Comparison of ENCODE assay signal across 17 cellular contexts in the genomic region with DNA sequence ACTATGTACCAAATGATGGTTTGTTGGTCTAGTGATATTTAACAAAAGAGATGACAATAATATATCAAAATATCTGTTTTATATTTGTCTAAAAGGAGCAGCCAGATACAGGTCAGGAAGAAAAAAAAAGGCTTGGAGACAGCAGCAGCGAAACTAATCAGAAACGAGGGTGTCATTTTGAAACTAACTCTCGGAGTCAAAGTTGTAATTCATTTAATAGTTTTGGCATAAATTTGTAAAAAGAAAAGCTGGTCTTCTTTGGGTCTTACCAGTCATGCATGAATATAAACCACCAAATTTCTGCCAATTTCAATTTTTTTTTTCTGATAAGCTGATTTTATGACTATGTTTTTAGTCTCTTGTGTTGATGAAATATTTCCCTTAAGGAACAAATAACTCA. TPM values are rescaled to one million over a fixed set of nuclear protein-coding genes. Genes with fewer than 3 reads are reported as not detected.
DNase-seq lines count a peak whose midpoint lies in the region; ATAC-seq lines count a peak whose summit lies in the region.
"Had no signal": no experiment of that assay in that cellular context is flagged by ENCODE, and none has a peak within 500 bp of the region (broad histone marks: within the 10 kb centered on the region; RNA-seq: fewer than 3 reads in every experiment).

No MANE protein-coding gene starts in this region.

- H3K9ac ChIP-seq in Karpas-422 (ENCODE audit: low read length), result no peak overlapping the region

- no peaks in the 10 kb centered on the region for H3K27me3 ChIP-seq in CD4-positive, CD25-positive, alpha-beta regulatory T cell (ENCODE audit: control insufficient read depth, insufficient read depth, low read length)
- no peaks in the 10 kb centered on the region for H3K27me3 ChIP-seq in CD4-positive, alpha-beta memory T cell (ENCODE audit: insufficient read depth, low read length)
- H3K27me3 ChIP-seq in Karpas-422 (ENCODE audit: low read length), result no peaks in the 10 kb centered on the region
- H3K27me3 ChIP-seq: tibial nerve had no signal

- peak in 1 of 3 donors; percentile 39 for DNase-seq in CD4-positive, CD25-positive, alpha-beta regulatory T cell
- DNase-seq in CD4-positive, alpha-beta memory T cell, result no peak
- DNase-seq in Karpas-422 (no peak), ACHN (no peak), NCI-H1092 treated with DMSO at 0.1 percent for 48 hours (lab: John Stamatoyannopoulos, UW) (no peak)
- DNase-seq: activated naive CD4-positive, alpha-beta T cell treated with Interleukin-2 at 50 U/mL for 16 hours; AML-193; EL; left colon; NCI-H748 treated with DMSO at 0.1 percent for 48 hours; SIG-M5 had no signal

- POLR2A ChIA-PET in CD4-positive, alpha-beta memory T cell (lab: Charles Lee; ENCODE audit: partially characterized antibody), result no interaction called here

- CTCF ChIA-PET in CD4-positive, alpha-beta memory T cell (lab: Charles Lee; ENCODE audit: partially characterized antibody), result interaction anchor here (0.8 to 1.5 kb wide), 3 partner anchors 11 to 24 kb away, joined by 3 read pairs; no protein-coding TSS in a partner anchor

- peaks cover 32% of the 10 kb centered on the region for H3K4me1 ChIP-seq in CD4-positive, CD25-positive, alpha-beta regulatory T cell (ENCODE audit: control insufficient read depth, insufficient read depth, low read length, poor library complexity, severe bottlenecking)
- peaks cover 60% of the 10 kb centered on the region for H3K4me1 ChIP-seq in CD4-positive, alpha-beta memory T cell (ENCODE audit: insufficient read depth, low read length)
- H3K4me1 ChIP-seq in Karpas-422 (ENCODE audit: low read length), result peaks cover 49% of the 10 kb centered on the region

- peaks cover 39 to 70% (median 52%) of the 10 kb centered on the region in 4 donors for H3K4me1 Mint-ChIP-seq in CD4-positive, CD25-positive, alpha-beta regulatory T cell
- peaks cover 34 to 57% (median 44%) of the 10 kb centered on the region in 4 donors for H3K4me1 Mint-ChIP-seq in CD4-positive, alpha-beta memory T cell
- H3K4me1 Mint-ChIP-seq: nephron had no signal

- H3K4me2 ChIP-seq in Karpas-422 (ENCODE audit: low read depth, low read length, poor library complexity, severe bottlenecking), result peak overlapping the region; percentile 15

- H3K36me3 ChIP-seq in CD4-positive, CD25-positive, alpha-beta regulatory T cell (ENCODE audit: control insufficient read depth, insufficient read depth, low read length), result peaks cover 50% of the 10 kb centered on the region
- H3K36me3 ChIP-seq in CD4-positive, alpha-beta memory T cell (ENCODE audit: insufficient read depth, low read length), result peaks cover 37% of the 10 kb centered on the region
- H3K36me3 ChIP-seq in Karpas-422 (ENCODE audit: insufficient read depth, low read length), result peaks cover 86% of the 10 kb centered on the region

- H3K27me3 Mint-ChIP-seq in CD4-positive, CD25-positive, alpha-beta regulatory T cell, result no peaks in the 10 kb centered on the region
- H3K27me3 Mint-ChIP-seq in CD4-positive, alpha-beta memory T cell, result no peaks in the 10 kb centered on the region
- H3K27me3 Mint-ChIP-seq: IgD-negative memory B cell had no signal

- no peak overlapping the region for H2AFZ ChIP-seq in Karpas-422 (ENCODE audit: low read length)

- peak overlapping the region in 1 of 3 donors; percentile 83 for H3K27ac Mint-ChIP-seq in CD4-positive, CD25-positive, alpha-beta regulatory T cell
- peak overlapping the region in 6 of 7 donors; percentile 1 to 76 (median 57) for H3K27ac Mint-ChIP-seq in CD4-positive, alpha-beta memory T cell
- H3K27ac Mint-ChIP-seq: nephron had no signal

- H3K9me2 ChIP-seq in Karpas-422 (replicated peaks; ENCODE audit: insufficient read depth, low read length), result no peaks in the 10 kb centered on the region

- no peak for ATAC-seq in CD4-positive, CD25-positive, alpha-beta regulatory T cell (ENCODE audit: low read depth in 2 of 2)
- ATAC-seq in GM19463 (IDR thresholded peaks at IDR 0.05; ENCODE audit: unreplicated experiment), result peak; percentile 24
- ATAC-seq in HG03565 (IDR thresholded peaks at IDR 0.05; ENCODE audit: unreplicated experiment), result no peak
- ATAC-seq: left colon had no signal

- H3K27ac ChIP-seq in CD4-positive, CD25-positive, alpha-beta regulatory T cell (ENCODE audit: insufficient read depth, low read length, poor library complexity, severe bottlenecking), result peak overlapping the region; percentile 2
- no peak overlapping the region for H3K27ac ChIP-seq in CD4-positive, alpha-beta memory T cell (ENCODE audit: low read depth, low read length)
- peak overlapping the region; percentile 39; the same call in 1 of the 2 replicates for H3K27ac ChIP-seq in Karpas-422 (ENCODE audit: low read length)
- H3K27ac ChIP-seq: HL-60, tibial nerve had no signal

- peak overlapping the region; percentile 28 for H3K4me3 ChIP-seq in CD4-positive, CD25-positive, alpha-beta regulatory T cell (ENCODE audit: low read depth, low read length)
- H3K4me3 ChIP-seq in CD4-positive, alpha-beta memory T cell (ENCODE audit: low read length in 2 of 2), result no peak overlapping the region
- no peak overlapping the region for H3K4me3 ChIP-seq in Karpas-422 (ENCODE audit: low read length)
- H3K4me3 ChIP-seq: tibial nerve had no signal

- no peak overlapping the region for H3K4me3 Mint-ChIP-seq in CD4-positive, CD25-positive, alpha-beta regulatory T cell
- peak overlapping the region in 1 of 8 donors; percentile 4 for H3K4me3 Mint-ChIP-seq in CD4-positive, alpha-beta memory T cell
- H3K4me3 Mint-ChIP-seq: nephron had no signal

- H3K36me3 Mint-ChIP-seq in CD4-positive, CD25-positive, alpha-beta regulatory T cell, result peaks cover 33% of the 10 kb centered on the region
- peaks cover 21 to 78% of the 10 kb centered on the region in 2 donors for H3K36me3 Mint-ChIP-seq in CD4-positive, alpha-beta memory T cell

- peaks cover 98% of the 10 kb centered on the region for H3K79me2 ChIP-seq in Karpas-422 (ENCODE audit: low read length)

- no peaks in the 10 kb centered on the region for H3K9me3 ChIP-seq in CD4-positive, CD25-positive, alpha-beta regulatory T cell (ENCODE audit: control insufficient read depth in 2 of 2, low read length in 2 of 2)
- H3K9me3 ChIP-seq in CD4-positive, alpha-beta memory T cell (ENCODE audit: control insufficient read depth in 1 of 2, low read length in 2 of 2), result no peaks in the 10 kb centered on the region
- H3K9me3 ChIP-seq in Karpas-422 (ENCODE audit: low read length), result no peaks in the 10 kb centered on the region
- H3K9me3 ChIP-seq: tibial nerve had no signal

- peaks cover 3% of the 10 kb centered on the region; the same call in 1 of the 2 replicates for H4K20me1 ChIP-seq in Karpas-422 (ENCODE audit: insufficient read depth, low read depth, low read length)

- intact Hi-C loops in CD4-positive, alpha-beta memory T cell (cut with micrococcal nuclease), result no loop called here

- no peaks in the 10 kb centered on the region for H3K9me3 Mint-ChIP-seq in CD4-positive, CD25-positive, alpha-beta regulatory T cell
- H3K9me3 Mint-ChIP-seq in CD4-positive, alpha-beta memory T cell, result no peaks in the 10 kb centered on the region
- H3K9me3 Mint-ChIP-seq: IgD-negative memory B cell, nephron had no signal

- in situ Hi-C loops in ACHN (cut with HindIII; ENCODE audit: low pct_ligation_motif_present, low pct_unique_long_range_greater_than_20kb, low sequenced_read_pairs), result no loop called here

RNA-seq across cellular contexts. Expression of a gene that starts 25.5 kb away (rescaled TPM):
- 36.5 TPM for total RNA-seq in CD4-positive, CD25-positive, alpha-beta regulatory T cell
- 10 to 100 TPM; 25.5 to 36.3 (median 29.9) TPM for polyA plus RNA-seq in CD4-positive, CD25-positive, alpha-beta regulatory T cell
- total RNA-seq in CD4-positive, alpha-beta memory T cell, result 10 to 100 TPM; 67.6 to 71.3 TPM
- 10 to 100 TPM; 24.8 to 34.0 TPM for polyA plus RNA-seq in CD4-positive, alpha-beta memory T cell
- total RNA-seq in Karpas-422 (2014; rRNA removed; shearing (Covaris generic); ENCODE audit: low replicate concordance), result 42.5 and 77.1 TPM in 2 replicates

RNA-seq across cellular contexts. Expression of a gene that starts 26.0 kb away (rescaled TPM):
- total RNA-seq in CD4-positive, CD25-positive, alpha-beta regulatory T cell, result 194 TPM
- 10 to 100 TPM; 30.4 to 55.4 (median 49.3) TPM for polyA plus RNA-seq in CD4-positive, CD25-positive, alpha-beta regulatory T cell
- total RNA-seq in CD4-positive, alpha-beta memory T cell, result 100 to 1,000 TPM; 525 to 555 TPM
- polyA plus RNA-seq in CD4-positive, alpha-beta memory T cell, result 10 to 100 TPM; 48.6 to 59.0 TPM
- 414 and 529 TPM in 2 replicates for total RNA-seq in Karpas-422 (2014; rRNA removed; shearing (Covaris generic); ENCODE audit: low replicate concordance)
